In genomic region chr12:88957358-88957757, GRCh38 we compare ENCODE assay signal across 28 cellular contexts.
DNase-seq lines count a peak whose midpoint lies in the region; ATAC-seq lines count a peak whose summit lies in the region.
"Had no signal": no experiment of that assay in that cellular context is flagged by ENCODE, and none has a peak within 500 bp of the region (broad histone marks: within the 10 kb centered on the region; RNA-seq: fewer than 3 reads in every experiment).

No MANE protein-coding gene starts in this region.

- no peaks in the 10 kb centered on the region for H3K9me3 ChIP-seq in HUES48 (ENCODE audit: control insufficient read depth, insufficient read depth, low read length)
- H3K9me3 ChIP-seq: tibial nerve had no signal

- H3K4me2 ChIP-seq in mesendoderm (ENCODE audit: low read length) = no peak overlapping the region

- no peaks in the 10 kb centered on the region for H3K79me1 ChIP-seq in mesendoderm (ENCODE audit: low read length)

- intact Hi-C loops in posterior vena cava (cut with DNase I) = no loop called here

- no peak overlapping the region for H3K4me3 ChIP-seq in HUES48 (ENCODE audit: low read depth, low read length)
- H3K4me3 ChIP-seq in mesendoderm (ENCODE audit: low read length) = no peak overlapping the region
- H3K4me3 ChIP-seq: neural progenitor cell, tibial nerve had no signal

- no CpG with 5 or more reads among the region's 3 CpGs for WGBS in mesendoderm (ENCODE audit: extremely low coverage, insufficient coverage, low lambda C conversion rate)

- H3K4me1 ChIP-seq in HUES48 (ENCODE audit: control insufficient read depth, insufficient read depth, low read length) (peaks cover 72% of the 10 kb centered on the region), mesendoderm (ENCODE audit: control insufficient read depth, low read depth, low read length) (peaks cover 2% of the 10 kb centered on the region)
- H3K4me1 ChIP-seq: tibial nerve had no signal

- peak overlapping the region; percentile 82 for H3K27ac ChIP-seq in HUES48 (ENCODE audit: low read depth, low read length)
- H3K27ac ChIP-seq in mesendoderm (ENCODE audit: low read depth, low read length) = no peak overlapping the region
- H3K27ac ChIP-seq: neural progenitor cell, tibial nerve had no signal

- no peak overlapping the region for H3K56ac ChIP-seq in mesendoderm (ENCODE audit: low read length)

- peaks cover 46% of the 10 kb centered on the region for H3K27me3 ChIP-seq in HUES48 (ENCODE audit: control insufficient read depth, insufficient read depth, low read length)
- no peaks in the 10 kb centered on the region for H3K27me3 ChIP-seq in mesendoderm (ENCODE audit: insufficient read depth, low read length, poor library complexity)
- H3K27me3 ChIP-seq: neural progenitor cell, tibial nerve had no signal

- DNase-seq in DMS53 (lab: John Stamatoyannopoulos, UW) (peak; percentile 62), DMS53 treated with DMSO at 0.1 percent for 48 hours (lab: John Stamatoyannopoulos, UW; ENCODE audit: unreplicated experiment) (no peak), RPMI7951 (ENCODE audit: low read depth) (peak; percentile 14), mesendoderm (no peak), posterior vena cava (ENCODE audit: low spot score) (no peak)
- DNase-seq: activated CD4-positive, alpha-beta T cell treated with anti-CD3 and anti-CD28 coated beads for 48 hours; activated CD8-positive, alpha-beta memory T cell treated with anti-CD3 and anti-CD28 coated beads, Interleukin-2, amount 10 ng/mL, durations not matched to agents 7 days and 5 days; AML-193; aorta; CD8-positive, alpha-beta memory T cell; cerebellar nuclear complex; GF-D8; head of caudate nucleus; KBM-7; kidney glomerular epithelial cell; NCI-H1694 treated with DMSO at 0.1 percent for 48 hours; NCI-H2171 treated with DMSO at 0.1 percent for 48 hours; NCI-H526 treated with DMSO at 0.1 percent for 48 hours; posterior cingulate gyrus; stimulated activated CD4-positive, alpha-beta T cell treated with anti-CD3 and anti-CD28 coated beads, Interleukin-15, amount 100 ng/mL, for 24 hours; stimulated activated naive CD8-positive, alpha-beta T cell treated with anti-CD3 and anti-CD28 coated beads, Interleukin-15, amount 100 ng/mL, for 72 hours; T-helper 2 cell had no signal

- no peak overlapping the region for H3K4ac ChIP-seq in mesendoderm (ENCODE audit: low read depth, low read length)

- no peak overlapping the region for H2AK5ac ChIP-seq in mesendoderm (ENCODE audit: low read length)

- H2BK5ac ChIP-seq in mesendoderm (ENCODE audit: low read length) = no peak overlapping the region

- H2BK120ac ChIP-seq in mesendoderm (ENCODE audit: low read depth, low read length) = no peak overlapping the region

- H3K36me3 ChIP-seq in HUES48 (ENCODE audit: control insufficient read depth, insufficient read depth, low read length) = no peaks in the 10 kb centered on the region
- H3K36me3 ChIP-seq in mesendoderm (ENCODE audit: control insufficient read depth, insufficient read depth, low read length) = no peaks in the 10 kb centered on the region
- H3K36me3 ChIP-seq: neural progenitor cell, tibial nerve had no signal

- H4K5ac ChIP-seq in mesendoderm (ENCODE audit: low read length) = no peak overlapping the region

- H3K9ac ChIP-seq in HUES48 (ENCODE audit: low read depth, low read length) (no peak overlapping the region), mesendoderm (ENCODE audit: low read length) (no peak overlapping the region)
- H3K9ac ChIP-seq: neural progenitor cell had no signal

- ATAC-seq in HG02870 (IDR thresholded peaks at IDR 0.05; ENCODE audit: unreplicated experiment) (no peak), HG03442 (IDR thresholded peaks at IDR 0.05; ENCODE audit: unreplicated experiment) (no peak)
- ATAC-seq: activated CD8-positive, alpha-beta memory T cell treated with anti-CD3 and anti-CD28 coated beads, Interleukin-2, amount 10 ng/mL, durations not matched to agents 7 days and 5 days; SK-N-SH treated with all-trans-retinoic acid at 6 μM for 48 hours; stimulated activated naive CD8-positive, alpha-beta T cell treated with anti-CD3 and anti-CD28 coated beads, Interleukin-15, amount 100 ng/mL, for 72 hours had no signal

- no peak overlapping the region for H4K8ac ChIP-seq in mesendoderm (ENCODE audit: low read depth, low read length)

- no peaks in the 10 kb centered on the region for H3K79me2 ChIP-seq in mesendoderm (ENCODE audit: control insufficient read depth, insufficient read depth, low read length)

- no peak overlapping the region for H2BK15ac ChIP-seq in mesendoderm (replicated peaks; ENCODE audit: low read depth)

- no peak overlapping the region for H3K23ac ChIP-seq in mesendoderm (ENCODE audit: low read length)

- peak overlapping the region; percentile 31 for H3K18ac ChIP-seq in mesendoderm (ENCODE audit: low read length)

Comparison
In these comparisons a context has a peak if more than half of its experiments do, and no peak if none do; other contexts are left out.
1. DNase-seq: peak in DMS53 (single experiment) and RPMI7951 (single experiment); none in DMS53 treated with DMSO at 0.1 percent for 48 hours (single experiment), mesendoderm (single experiment) and posterior vena cava (single experiment).